In the genomic region with DNA sequence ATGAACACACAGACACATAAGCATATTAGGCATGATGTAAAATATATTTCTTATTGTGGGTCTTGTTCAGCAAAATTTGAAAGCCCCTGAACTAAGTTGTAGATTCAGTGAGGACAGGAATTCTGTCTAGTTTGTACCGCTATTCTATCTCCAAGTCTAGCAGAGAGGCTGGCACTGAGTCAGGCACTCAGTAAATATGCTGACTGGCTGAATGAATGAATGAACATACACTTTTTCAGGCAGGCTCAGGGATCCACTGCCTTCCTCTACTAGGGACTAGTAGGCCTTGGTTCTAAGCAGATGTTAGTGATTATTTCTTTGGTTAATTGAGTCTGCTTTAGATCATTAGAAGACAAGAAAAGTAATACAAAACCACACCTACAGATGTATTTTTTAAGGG, we compare ENCODE assay signal across 26 cellular contexts.
"Had no signal": no experiment of that assay in that cellular context is flagged by ENCODE, and none has a peak within 500 bp of the region (broad histone marks: within the 10 kb centered on the region; RNA-seq: fewer than 3 reads in every experiment).

No MANE protein-coding gene starts in this region.

- FAIRE-seq: bronchial epithelial cell had no signal

- DNase-seq: activated B cell treated with CpG ODN at 0.5 μM for 24 hours; activated CD4-positive, alpha-beta T cell treated with anti-CD3 and anti-CD28 coated beads for 48 hours; activated CD4-positive, alpha-beta T cell treated with anti-CD3 and anti-CD28 coated beads, Interleukin-2, amount 50 U/mL, for 1 hour; activated CD4-positive, alpha-beta T cell treated with anti-CD3 and anti-CD28 coated beads, Interleukin-2, amount 50 U/mL, for 48 hours; activated CD8-positive, alpha-beta memory T cell treated with anti-CD3 and anti-CD28 coated beads for 24 hours; activated CD8-positive, alpha-beta T cell treated with anti-CD3 and anti-CD28 coated beads for 36 hours; activated effector memory CD4-positive, alpha-beta T cell treated with Interleukin-2 at 50 U/mL for 16 hours; activated gamma-delta T cell treated with Interleukin-2 at 50 U/mL for 16 hours; activated naive CD4-positive, alpha-beta T cell treated with anti-CD3 and anti-CD28 coated beads, Interleukin-2, amount 50 U/mL, for 16 hours; activated naive CD4-positive, alpha-beta T cell treated with Interleukin-2 at 50 U/mL for 16 hours; activated T-cell treated with anti-CD3 and anti-CD28 coated beads, Interleukin-2, amount 50 U/mL, for 4 hours; amniotic stem cell; anterior cingulate cortex; brain microvascular endothelial cell; dorsolateral prefrontal cortex; effector memory CD4-positive, alpha-beta T cell; endodermal cell; foreskin fibroblast; head of caudate nucleus; hypothalamus; WERI-Rb-1 had no signal

- H3K27ac ChIP-seq: brain microvascular endothelial cell, coronary artery, WERI-Rb-1 had no signal

- H3K4me3 ChIP-seq: coronary artery, dorsolateral prefrontal cortex had no signal

- ATAC-seq: activated CD4-positive, CD25-positive, alpha-beta regulatory T cell treated with anti-CD3 and anti-CD28 coated beads, Interleukin-2, amount 50 U/mL, for 24 hours; activated CD8-positive, alpha-beta T cell treated with anti-CD3 and anti-CD28 coated beads for 36 hours; activated T-cell treated with anti-CD3 and anti-CD28 coated beads, Interleukin-2, amount 50 U/mL, for 4 hours; activated T-helper 17 cell treated with anti-CD3 and anti-CD28 coated beads, Interleukin-2, amount 50 U/mL, for 72 hours; esophagus mucosa had no signal

- H3K27me3 ChIP-seq: brain microvascular endothelial cell, dorsolateral prefrontal cortex had no signal
